ENCODE assay signal across 20 cellular contexts in the genomic region with DNA sequence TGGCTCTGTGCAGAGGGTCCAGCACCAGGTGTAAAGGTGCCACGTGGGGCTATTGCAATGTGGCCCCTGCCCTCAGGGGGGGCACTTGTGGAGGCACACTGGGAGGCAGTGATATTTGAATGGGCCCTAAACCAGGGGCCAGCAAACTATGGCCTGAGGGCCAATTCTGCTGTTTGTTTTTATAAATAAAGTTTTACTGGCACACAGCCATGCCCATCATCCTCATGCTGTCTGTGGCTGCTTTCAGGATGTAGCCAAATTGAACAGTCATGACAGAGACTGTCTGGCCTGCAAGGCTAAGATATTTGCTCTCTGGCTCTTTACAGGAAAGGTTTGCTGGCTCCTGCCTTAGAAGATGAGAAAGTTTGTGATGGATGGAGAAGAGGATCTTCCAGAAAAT. TPM values are rescaled to one million over a fixed set of nuclear protein-coding genes. Genes with fewer than 3 reads are reported as not detected.
DNase-seq lines count a peak whose midpoint lies in the region; ATAC-seq and TF ChIP-seq lines count a peak whose summit lies in the region.
"Had no signal": no experiment of that assay in that cellular context is flagged by ENCODE, and none has a peak within 500 bp of the region (broad histone marks: within the 10 kb centered on the region; RNA-seq: fewer than 3 reads in every experiment).

No MANE protein-coding gene starts in this region.

- CTCF ChIA-PET in AG04450 (lab: Charles Lee) (interaction anchor here (1.7 to 2.2 kb wide), 3 partner anchors 10 to 208 kb away, joined by 4 to 10 read pairs (median 4); no protein-coding TSS in a partner anchor), Caco-2 (lab: Charles Lee) (no interaction called here)

- no peaks in the 10 kb centered on the region for H3K27me3 ChIP-seq in AG04450 (ENCODE audit: control insufficient read depth, insufficient read depth, low read length)
- H3K27me3 ChIP-seq in brain microvascular endothelial cell (replicated peaks), result no peaks in the 10 kb centered on the region
- no peaks in the 10 kb centered on the region for H3K27me3 ChIP-seq in Caco-2 (replicated peaks; ENCODE audit: control insufficient read depth, insufficient read depth, low read length)
- H3K27me3 ChIP-seq: BE2C, MG63 had no signal

- H3K4me3 ChIP-seq in AG04450 (ENCODE audit: low read depth, low read length), result no peak overlapping the region
- H3K4me3 ChIP-seq in brain microvascular endothelial cell (ENCODE audit: low read depth, low read length), result no peak overlapping the region
- H3K4me3 ChIP-seq in Caco-2 (ENCODE audit: low read depth, low read length), result no peak overlapping the region
- H3K4me3 ChIP-seq: MG63 had no signal

- no peak for DNase-seq in AG04450 (ENCODE audit: low read depth, low spot score)
- peak; percentile 19 for DNase-seq in ELR (ENCODE audit: low read depth)
- DNase-seq in RPMI8226, result peak; percentile 44
- DNase-seq in myocyte (ENCODE audit: low read depth), result peak; percentile 15
- no peak for DNase-seq in brain microvascular endothelial cell
- no peak for DNase-seq in Caco-2
- DNase-seq: BE2C; CD4-positive, alpha-beta T cell; COR-L47; DND-41; Kasumi-1; MG63; NCI-H1417 treated with DMSO at 0.1 percent for 48 hours; NCI-H187 treated with DMSO at 0.1 percent for 48 hours; NCI-H2107; NCI-H510A; NCI-H748 treated with DMSO at 0.1 percent for 48 hours had no signal

- peak overlapping the region; percentile 31 for H3K27ac ChIP-seq in AG04450 (ENCODE audit: low read depth, low read length)
- H3K27ac ChIP-seq in brain microvascular endothelial cell, result no peak overlapping the region

- H3K36me3 ChIP-seq in brain microvascular endothelial cell (replicated peaks) (no peaks in the 10 kb centered on the region), Caco-2 (ENCODE audit: control insufficient read depth, insufficient read depth, low read length) (no peaks in the 10 kb centered on the region)
- H3K36me3 ChIP-seq: BE2C, MG63 had no signal

- intact Hi-C loops in Caco-2 (cut with micrococcal nuclease; ENCODE audit: unreplicated experiment), result no loop called here

- no peak for TF ChIP-seq POLR2A in GM18505 (IDR thresholded peaks at IDR 0.05; ENCODE audit: borderline replicate concordance, extremely low read depth, insufficient read depth, insufficient read length)

- no peak for ATAC-seq in GM19023 (IDR thresholded peaks at IDR 0.05; ENCODE audit: unreplicated experiment)
- ATAC-seq in GM18505 (IDR thresholded peaks at IDR 0.05; ENCODE audit: unreplicated experiment), result no peak
- ATAC-seq: Right ventricle myocardium inferior had no signal

- H3K36me3 Mint-ChIP-seq in Caco-2 (ENCODE audit: insufficient read depth, unreplicated experiment), result no peaks in the 10 kb centered on the region

- H3K4me3 Mint-ChIP-seq in Caco-2 (ENCODE audit: unreplicated experiment), result no peak overlapping the region
- H3K4me3 Mint-ChIP-seq: CD4-positive, alpha-beta T cell had no signal

- no peak overlapping the region for H3K27ac Mint-ChIP-seq in Caco-2 (ENCODE audit: unreplicated experiment)
- H3K27ac Mint-ChIP-seq: CD4-positive, alpha-beta T cell had no signal

- H3K27me3 Mint-ChIP-seq in Caco-2 (ENCODE audit: insufficient read depth, unreplicated experiment), result no peaks in the 10 kb centered on the region
- H3K27me3 Mint-ChIP-seq: CD4-positive, alpha-beta T cell had no signal

- H3K9me3 ChIP-seq in AG04450 (ENCODE audit: control insufficient read depth, insufficient read depth, low read length), result no peaks in the 10 kb centered on the region; the same call in 1 of the 2 replicates
- H3K9me3 ChIP-seq in Caco-2, result no peaks in the 10 kb centered on the region
- H3K9me3 ChIP-seq: BE2C, MG63 had no signal

- no peaks in the 10 kb centered on the region for H3K9me3 Mint-ChIP-seq in Caco-2 (ENCODE audit: unreplicated experiment)
- H3K9me3 Mint-ChIP-seq: CD4-positive, alpha-beta T cell had no signal

- no peaks in the 10 kb centered on the region for H3K4me1 ChIP-seq in Caco-2
- H3K4me1 ChIP-seq: BE2C had no signal

- no peak for TF ChIP-seq CTCF in AG04450 (IDR thresholded peaks at IDR 0.05; ENCODE audit: low read depth, low read length)
- TF ChIP-seq CTCF in brain microvascular endothelial cell (IDR thresholded peaks at IDR 0.05; ENCODE audit: low read depth, low read length, missing control alignments), result no peak
- no peak for TF ChIP-seq CTCF in Caco-2 (IDR thresholded peaks at IDR 0.05; ENCODE audit: insufficient read depth in 1 of 2, low read depth in 1 of 2, low read length in 1 of 2, severe bottlenecking in 1 of 2, unreplicated experiment in 1 of 2)

- H3K4me1 Mint-ChIP-seq in Caco-2 (ENCODE audit: low read depth, unreplicated experiment), result peaks cover 9% of the 10 kb centered on the region

- POLR2A ChIA-PET in AG04450 (lab: Yijun Ruan, JAX), result no interaction called here
- POLR2A ChIA-PET in Caco-2 (lab: Charles Lee), result no interaction called here

- in situ Hi-C loops in brain microvascular endothelial cell (cut with HindIII; ENCODE audit: low pct_ligation_motif_present, low sequenced_read_pairs), result no loop called here

- BruUV-seq in Caco-2 (replicated peaks; lab: Mats Ljungman, UMichigan), result no TSS peak

RNA-seq across cellular contexts. Expression of a gene that starts 33.9 kb away (rescaled TPM):
- polyA plus RNA-seq in AG04450 (2011; rRNA removed), result 62.6 and 81.9 TPM in 2 replicates
- 45.8 and 76.4 TPM in 2 replicates for polyA minus RNA-seq in AG04450 (2011; rRNA and poly(A)+ RNA removed)
- total RNA-seq in myocyte (50.3 and 64.0 TPM in 2 replicates), Caco-2 (2022) (85.4 and 90.4 TPM in 2 replicates)
- 53.3 TPM for polyA plus RNA-seq in myocyte (2012)

Comparison
In these comparisons a context has a peak if more than half of its experiments do, and no peak if none do; other contexts are left out.
1. DNase-seq: peak in ELR (single experiment), RPMI8226 (single experiment) and myocyte (single experiment); none in AG04450 (single experiment), brain microvascular endothelial cell (single experiment) and Caco-2 (0 of 2).